ENCODE assay signal across 10 cellular contexts in the genomic region with DNA sequence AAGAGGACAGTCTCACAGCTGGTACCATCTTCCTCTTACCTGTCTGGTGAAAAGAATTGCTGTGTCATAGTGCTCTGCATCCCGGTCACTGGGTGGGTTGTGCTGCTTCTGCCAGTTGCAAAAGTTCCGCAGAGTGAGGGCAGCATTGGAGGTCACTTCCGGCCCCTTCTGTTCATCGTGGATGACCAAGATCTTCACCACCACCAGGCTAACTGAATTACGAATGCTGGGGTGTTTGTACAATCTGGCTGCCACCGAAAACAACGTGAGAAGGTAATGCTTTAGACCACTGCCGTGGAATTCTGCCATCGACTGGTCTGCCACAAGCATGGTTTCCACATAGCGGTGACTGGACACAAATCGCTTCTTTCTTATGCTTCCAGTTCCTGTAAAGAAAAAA. TPM values are rescaled to one million over a fixed set of nuclear protein-coding genes. Genes with fewer than 3 reads are reported as not detected.
A peak's percentile ranks its signal among the peaks of the same experiment; 100 is the strongest.
DNase-seq lines count a peak whose midpoint lies in the region; ATAC-seq and TF ChIP-seq lines count a peak whose summit lies in the region.
"Had no signal": no experiment of that assay in that cellular context is flagged by ENCODE, and none has a peak within 500 bp of the region (broad histone marks: within the 10 kb centered on the region; RNA-seq: fewer than 3 reads in every experiment).

No MANE protein-coding gene starts in this region.

- peak overlapping the region in 1 of 2 donors; percentile 90 for H3K27ac ChIP-seq in left lung
- peak overlapping the region; percentile 81 to 94 (median 92) for H3K27ac ChIP-seq in transverse colon
- H3K27ac ChIP-seq: HL-60 had no signal

- WGBS in transverse colon (ENCODE audit: low coverage in 1 of 2), 2 donors, result 30 to 53% methylated on average over 2 to 11 of the region's 11 CpGs

- no peak for TF ChIP-seq CTCF in astrocyte of the spinal cord (IDR thresholded peaks at IDR 0.05; ENCODE audit: low read depth, low read length)
- no peak for TF ChIP-seq CTCF in left lung (IDR thresholded peaks at IDR 0.05)
- no peak for TF ChIP-seq CTCF in transverse colon (IDR thresholded peaks at IDR 0.05)

- peaks cover 36% of the 10 kb centered on the region for H3K36me3 Mint-ChIP-seq in T-helper 2 cell treated with Interferon-gamma antibody and Interleukin-4, amounts not matched to agents 5 μg/mL and 100 μg/mL, for 36 hours (ENCODE audit: low read depth)

- H3K4me3 ChIP-seq in astrocyte of the spinal cord (ENCODE audit: low read depth, low read length), result peak overlapping the region; percentile 75
- H3K4me3 ChIP-seq in left lung, result peak overlapping the region; percentile 43 to 83
- H3K4me3 ChIP-seq in transverse colon, result peak overlapping the region in 3 of 4 donors; percentile 37 to 67 (median 54)

- H3K27me3 Mint-ChIP-seq in T-helper 2 cell treated with Interferon-gamma antibody and Interleukin-4, amounts not matched to agents 5 μg/mL and 100 μg/mL, for 36 hours (ENCODE audit: low read depth), result peaks cover 53% of the 10 kb centered on the region

- intact Hi-C loops in left lung (cut with DNase I) (no loop called here), transverse colon (cut with DNase I; ENCODE audit: low total_unique reads) (loop anchor here (5.0 kb wide), 1 partner anchor 1900 kb away; no protein-coding TSS in a partner anchor)

- ATAC-seq in left lung (no peak), HG03280 (IDR thresholded peaks at IDR 0.05; ENCODE audit: unreplicated experiment) (no peak), GM21360 (IDR thresholded peaks at IDR 0.05; ENCODE audit: unreplicated experiment) (no peak)

- H3K9me3 Mint-ChIP-seq in T-helper 2 cell treated with Interferon-gamma antibody and Interleukin-4, amounts not matched to agents 5 μg/mL and 100 μg/mL, for 36 hours, result no peaks in the 10 kb centered on the region

- in situ Hi-C loops in astrocyte of the spinal cord (cut with HindIII; ENCODE audit: low sequenced_read_pairs) (no loop called here), transverse colon (cut with MboI; ENCODE audit: low pct_ligation_motif_present in 1 of 4, low pct_unique_long_range_greater_than_20kb in 1 of 4, low sequenced_read_pairs in 3 of 4) (loop anchor here in 1 of 4 donors (25.0 kb wide), 1 partner anchor 1220 kb away; no protein-coding TSS in a partner anchor)

- no peak overlapping the region for H3K27ac Mint-ChIP-seq in T-helper 2 cell treated with Interferon-gamma antibody and Interleukin-4, amounts not matched to agents 5 μg/mL and 100 μg/mL, for 36 hours

- no peak for DNase-seq in T-helper 2 cell treated with Interferon-gamma antibody and Interleukin-4, amounts not matched to agents 5 μg/mL and 100 μg/mL, for 36 hours (ENCODE audit: low spot score)
- DNase-seq in T-helper 2 cell, result no peak
- DNase-seq in astrocyte of the spinal cord (ENCODE audit: low read depth, low spot score), result no peak
- no peak for DNase-seq in left lung
- no peak for DNase-seq in transverse colon
- no peak for DNase-seq in HK-2 (ENCODE audit: unreplicated experiment)
- DNase-seq: activated T-cell treated with anti-CD3 and anti-CD28 coated beads for 4 hours had no signal

- H3K27me3 ChIP-seq in left lung (peaks cover 0 to 54% of the 10 kb centered on the region in 2 donors), transverse colon (peaks cover 50% of the 10 kb centered on the region)

- TF ChIP-seq EP300 in transverse colon (IDR thresholded peaks at IDR 0.05; ENCODE audit: low read depth), result no peak

- H3K36me3 ChIP-seq in left lung, result peaks cover 0 to 48% of the 10 kb centered on the region in 2 donors
- H3K36me3 ChIP-seq in transverse colon, result peaks cover 0 to 13% (median 5%) of the 10 kb centered on the region in 4 donors

- peaks cover 12 to 35% of the 10 kb centered on the region in 2 donors for H3K4me1 ChIP-seq in left lung
- peaks cover 0 to 49% (median 37%) of the 10 kb centered on the region in 4 donors for H3K4me1 ChIP-seq in transverse colon

- H3K4me3 Mint-ChIP-seq in T-helper 2 cell treated with Interferon-gamma antibody and Interleukin-4, amounts not matched to agents 5 μg/mL and 100 μg/mL, for 36 hours, result peak overlapping the region; percentile 92

- peaks cover 45% of the 10 kb centered on the region for H3K4me1 Mint-ChIP-seq in T-helper 2 cell treated with Interferon-gamma antibody and Interleukin-4, amounts not matched to agents 5 μg/mL and 100 μg/mL, for 36 hours (ENCODE audit: low read depth)

- no peak for TF ChIP-seq POLR2A in transverse colon (IDR thresholded peaks at IDR 0.05)

- H3K9me3 ChIP-seq in left lung (no peaks in the 10 kb centered on the region), transverse colon (no peaks in the 10 kb centered on the region)

RNA-seq across cellular contexts. Expression of gene ADAMTS1, which starts 2.9 kb away (rescaled TPM):
- total RNA-seq in left lung (100 to 1,000 TPM in 1 of 2 donors, 10 to 100 TPM in 1; 54.2 to 101 TPM), transverse colon (10 to 100 TPM; 29.8 to 54.8 (median 44.3) TPM)
